Comparison of ENCODE assay signal across 8 cellular contexts in the genomic region with DNA sequence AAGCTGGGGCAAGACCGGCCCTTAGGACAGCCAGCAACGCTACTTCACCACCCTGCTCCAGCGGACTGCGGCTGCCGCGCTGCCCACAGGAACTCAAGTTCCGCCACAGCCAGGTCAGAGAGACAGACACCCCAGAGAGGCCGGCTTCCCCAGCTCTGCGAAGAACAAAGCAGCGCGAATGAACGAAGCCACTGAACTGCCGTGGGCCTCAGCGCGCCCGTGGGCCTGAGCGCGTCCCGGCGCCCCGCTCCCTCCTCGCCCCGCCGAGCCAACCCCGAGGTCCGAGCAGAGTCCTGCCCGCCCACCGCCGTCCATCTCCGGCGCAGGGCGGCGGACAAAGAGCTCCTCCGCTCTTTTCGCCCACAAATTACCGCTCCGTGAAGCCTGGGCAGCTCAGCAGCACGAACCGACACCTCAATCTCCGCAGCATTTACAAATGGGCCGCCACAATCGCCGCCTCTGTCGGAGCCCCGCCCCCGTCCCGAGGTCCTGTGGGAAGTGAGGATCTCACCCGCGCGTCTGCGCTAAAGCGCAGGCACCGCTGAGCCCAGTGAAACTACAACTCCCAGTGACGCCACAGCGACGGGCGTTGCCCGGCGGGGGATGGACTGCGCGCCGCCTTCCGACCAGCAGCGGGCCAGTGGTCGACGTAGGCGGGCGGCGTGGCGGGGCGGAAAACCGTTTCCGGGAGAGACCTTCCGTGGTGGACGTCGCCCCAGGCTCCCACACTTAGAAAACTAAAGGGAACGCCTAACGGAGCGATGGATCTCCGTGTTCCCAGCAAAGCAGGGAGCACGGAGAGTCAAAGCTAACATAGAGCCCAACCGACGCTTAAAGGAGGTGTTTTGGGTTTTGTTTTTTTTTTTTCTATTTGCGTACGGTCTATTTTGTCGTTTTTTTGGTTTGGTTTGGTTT.
DNase-seq lines count a peak whose midpoint lies in the region; ATAC-seq lines count a peak whose summit lies in the region.

No MANE protein-coding gene starts in this region.

- DNase-seq in C1 segment of cervical spinal cord (lab: John Stamatoyannopoulos, UW) (peak; percentile 66 to 96 (median 90)), NCI-H69 (lab: John Stamatoyannopoulos, UW) (peak; percentile 95), dedifferentiated amniotic fluid mesenchymal stem cell (ENCODE audit: extremely low spot score) (peak; percentile 95), left lobe of liver (ENCODE audit: low spot score) (peak; percentile 98)
- peak; percentile 92 for DNase-seq in activated CD4-positive, alpha-beta T cell treated with anti-CD3 and anti-CD28 coated beads, Interleukin-2, amount 50 U/mL, for 1 hour
- peak; percentile 93 to 95 for DNase-seq in stimulated activated CD4-positive, alpha-beta T cell treated with anti-CD3 and anti-CD28 coated beads, Interleukin-2, amount 100 ng/mL, for 24 hours

- ATAC-seq in GM19328 (IDR thresholded peaks at IDR 0.05; ENCODE audit: unreplicated experiment) (peak; percentile 89), HG03469 (IDR thresholded peaks at IDR 0.05; ENCODE audit: unreplicated experiment) (peak; percentile 87), left lobe of liver (peak; percentile 99)

Comparison
In these comparisons a context has a peak if more than half of its experiments do, and no peak if none do; other contexts are left out.
1. Peak in every context shown above with its lines: DNase-seq and ATAC-seq.